ENCODE assay signal across 19 cellular contexts in the genomic region with DNA sequence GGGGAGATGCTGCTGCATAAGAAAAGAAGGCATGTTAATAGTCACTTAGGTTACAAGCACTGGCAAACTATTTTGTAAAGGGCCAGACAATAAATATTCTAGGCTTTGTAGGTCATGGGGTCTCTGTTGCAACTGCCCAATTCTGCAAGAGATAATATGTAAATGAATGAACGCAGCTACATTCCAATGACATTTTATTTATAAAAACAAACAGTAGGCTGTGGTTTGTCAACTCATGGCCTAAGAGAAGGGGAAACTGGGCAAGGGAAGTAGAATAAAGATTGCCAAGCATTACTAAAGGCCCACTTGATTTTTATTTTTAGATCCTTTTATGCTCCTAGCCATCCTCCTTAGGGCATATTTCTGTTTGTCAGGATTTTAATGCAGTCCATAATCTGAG.
A peak's percentile ranks its signal among the peaks of the same experiment; 100 is the strongest.
DNase-seq lines count a peak whose midpoint lies in the region; ATAC-seq and TF ChIP-seq lines count a peak whose summit lies in the region.
"Had no signal": no experiment of that assay in that cellular context is flagged by ENCODE, and none has a peak within 500 bp of the region (broad histone marks: within the 10 kb centered on the region; RNA-seq: fewer than 3 reads in every experiment).

No MANE protein-coding gene starts in this region.

- no peaks in the 10 kb centered on the region for H3K4me1 Mint-ChIP-seq in CD4-positive, alpha-beta T cell (ENCODE audit: low read depth)
- no peaks in the 10 kb centered on the region for H3K4me1 Mint-ChIP-seq in glutamatergic neuron (ENCODE audit: low read depth, unreplicated experiment)

- H3K4me3 Mint-ChIP-seq in CD4-positive, alpha-beta T cell, result no peak overlapping the region
- H3K4me3 Mint-ChIP-seq in glutamatergic neuron (ENCODE audit: unreplicated experiment), result no peak overlapping the region
- H3K4me3 Mint-ChIP-seq: HFFc6 had no signal

- ATAC-seq in CD4-positive, alpha-beta T cell (ENCODE audit: poor library complexity), result no peak

- no peaks in the 10 kb centered on the region for H3K36me3 Mint-ChIP-seq in CD4-positive, alpha-beta T cell (ENCODE audit: low read depth)
- H3K36me3 Mint-ChIP-seq in glutamatergic neuron (ENCODE audit: unreplicated experiment), result peaks cover 13% of the 10 kb centered on the region

- H3K9me3 ChIP-seq in CD4-positive, alpha-beta T cell (ENCODE audit: control insufficient read depth, low read length), result no peaks in the 10 kb centered on the region
- H3K9me3 ChIP-seq: BE2C had no signal

- no peak for TF ChIP-seq CTCF in CD4-positive, alpha-beta T cell (IDR thresholded peaks at IDR 0.05)
- no peak for TF ChIP-seq CTCF in glutamatergic neuron (IDR thresholded peaks at IDR 0.05; ENCODE audit: partially characterized antibody, unreplicated experiment)

- intact Hi-C loops in CD4-positive, alpha-beta T cell (cut with DNase I, micrococcal nuclease), result no loop called here

- H3K27ac ChIP-seq in CD4-positive, alpha-beta T cell (ENCODE audit: low read depth, low read length), result no peak overlapping the region
- H3K27ac ChIP-seq: KMS-11, SJCRH30 had no signal

- H3K9me3 Mint-ChIP-seq in CD4-positive, alpha-beta T cell, result no peaks in the 10 kb centered on the region
- H3K9me3 Mint-ChIP-seq in glutamatergic neuron (ENCODE audit: unreplicated experiment), result no peaks in the 10 kb centered on the region
- H3K9me3 Mint-ChIP-seq: HFFc6 had no signal

- CTCF ChIA-PET in CD4-positive, alpha-beta T cell (lab: Charles Lee), result no interaction called here

- no peaks in the 10 kb centered on the region for H3K27me3 ChIP-seq in CD4-positive, alpha-beta T cell (ENCODE audit: control insufficient read depth, insufficient read depth, low read length)
- H3K27me3 ChIP-seq: BE2C had no signal

- POLR2A ChIA-PET in CD4-positive, alpha-beta T cell (lab: Charles Lee), result interaction anchor here (1.1 kb wide), 1 partner anchor 30 kb away, joined by 3 read pairs; no protein-coding TSS in a partner anchor

- DNase-seq in EH (ENCODE audit: low read depth) (peak; percentile 31), astrocyte of the hippocampus (ENCODE audit: low read depth, low spot score) (peak; percentile 34), fibroblast of peridontal ligament (ENCODE audit: extremely low read depth) (peak; percentile 79), superior temporal gyrus (ENCODE audit: extremely low spot score) (peak; percentile 33), glutamatergic neuron (no peak)
- no peak for DNase-seq in CD4-positive, alpha-beta T cell
- DNase-seq in activated CD8-positive, alpha-beta memory T cell treated with anti-CD3 and anti-CD28 coated beads, Interleukin-2, amount 50 U/mL, for 48 hours, result no peak
- DNase-seq: BE2C, DMS79, H7, HFFc6, NCI-H1105, NCI-H2029 treated with DMSO at 0.1 percent for 48 hours, NCI-H226, NCI-H510A treated with DMSO at 0.1 percent for 48 hours, NCI-H748 treated with DMSO at 0.1 percent for 48 hours, OCI-M1, SJCRH30 had no signal

- H3K27ac Mint-ChIP-seq in CD4-positive, alpha-beta T cell, result no peak overlapping the region
- no peak overlapping the region for H3K27ac Mint-ChIP-seq in glutamatergic neuron (ENCODE audit: unreplicated experiment)
- H3K27ac Mint-ChIP-seq: HFFc6 had no signal

- no peaks in the 10 kb centered on the region for H3K27me3 Mint-ChIP-seq in CD4-positive, alpha-beta T cell
- no peaks in the 10 kb centered on the region for H3K27me3 Mint-ChIP-seq in glutamatergic neuron (ENCODE audit: unreplicated experiment)

Comparison
In these comparisons a context has a peak if more than half of its experiments do, and no peak if none do; other contexts are left out.
1. DNase-seq: peak in EH (single experiment), astrocyte of the hippocampus (single experiment), fibroblast of peridontal ligament (single experiment) and superior temporal gyrus (single experiment); none in CD4-positive, alpha-beta T cell (0 of 10), glutamatergic neuron (single experiment) and activated CD8-positive, alpha-beta memory T cell treated with anti-CD3 and anti-CD28 coated beads, Interleukin-2, amount 50 U/mL, for 48 hours (single experiment).